21 cellular contexts compared by ENCODE assay signal in genomic region chr9:8349928-8350327, GRCh38.
"Had no signal": no experiment of that assay in that cellular context is flagged by ENCODE, and none has a peak within 500 bp of the region (broad histone marks: within the 10 kb centered on the region; RNA-seq: fewer than 3 reads in every experiment).

No MANE protein-coding gene starts in this region.

- H3K36me3 ChIP-seq: colonic mucosa, esophagus squamous epithelium, gastroesophageal sphincter, heart left ventricle, left lung, lower lobe of right lung had no signal

- H3K27me3 ChIP-seq: colonic mucosa, esophagus squamous epithelium, foreskin keratinocyte, gastroesophageal sphincter, heart left ventricle, left lung had no signal

- ATAC-seq: esophagus mucosa, foreskin keratinocyte, gastroesophageal sphincter, heart left ventricle, left lung, left ventricle myocardium superior, lower lobe of right lung, mucosa of descending colon had no signal

- FAIRE-seq: frontal cortex, islet of Langerhans, keratinocyte had no signal

- H3K4me1 ChIP-seq: colonic mucosa, esophagus squamous epithelium, foreskin keratinocyte, gastroesophageal sphincter, left lung, lower lobe of right lung had no signal

- DNase-seq: colonic mucosa; cortex of kidney; effector CD4-positive, alpha-beta T cell; effector memory CD4-positive, alpha-beta T cell; erythroblast; esophagus squamous epithelium; foreskin keratinocyte; heart left ventricle; hippocampal formation; left cardiac atrium; left lung; left ventricle myocardium superior; lower lobe of right lung; mesenchymal stem cell; mucosa of descending colon had no signal

- H3K4me3 ChIP-seq: colonic mucosa, esophagus squamous epithelium, gastroesophageal sphincter, heart left ventricle, left lung, lower lobe of right lung, mucosa of descending colon had no signal

- H3K9me3 ChIP-seq: colonic mucosa, esophagus squamous epithelium, gastroesophageal sphincter, heart left ventricle, left lung, lower lobe of right lung, mucosa of descending colon had no signal

- H3K27ac ChIP-seq: colonic mucosa, epithelial cell of prostate, esophagus squamous epithelium, foreskin keratinocyte, gastroesophageal sphincter, heart left ventricle, left lung, lower lobe of right lung had no signal
